Comparison of ENCODE assay signal across 8 cellular contexts in the genomic region with DNA sequence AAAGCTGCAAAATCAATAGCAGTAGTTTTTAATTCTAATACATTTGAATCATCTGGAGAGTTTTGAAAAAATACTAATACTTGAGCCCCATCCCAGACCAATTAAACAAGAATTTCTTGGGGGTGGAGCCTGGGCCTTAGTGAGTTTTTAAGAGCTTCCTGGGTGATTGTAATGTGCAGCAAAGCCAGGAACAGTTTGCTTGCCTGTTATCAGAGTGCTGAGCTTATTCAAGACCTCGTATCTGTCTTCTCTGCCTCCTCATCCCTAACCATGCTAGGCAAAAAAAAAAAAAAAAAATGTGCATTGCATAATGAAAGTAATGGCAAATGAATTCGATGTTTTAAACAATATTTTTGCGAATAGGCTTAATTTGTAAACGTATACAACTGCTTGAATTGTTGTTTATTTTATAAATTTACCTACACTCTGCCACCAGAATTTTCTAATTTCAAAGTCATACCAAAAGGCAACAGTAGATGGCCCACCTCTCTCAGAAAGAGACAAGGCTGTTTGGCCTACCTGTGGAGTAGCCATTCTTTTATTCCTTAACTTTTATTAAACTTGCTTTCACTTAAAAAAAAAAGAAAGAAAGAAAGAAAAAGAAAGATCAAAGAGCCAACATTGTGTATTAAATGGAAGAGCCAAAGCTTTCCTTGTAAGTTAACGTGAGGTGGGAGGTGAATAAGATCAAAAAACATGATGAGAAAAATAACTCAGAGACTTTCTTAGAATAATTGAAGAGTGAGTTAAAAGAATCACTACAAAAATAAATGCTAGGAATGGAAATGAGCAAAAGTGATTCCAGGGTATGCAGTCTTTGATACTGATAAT. TPM values are rescaled to one million over a fixed set of nuclear protein-coding genes. Genes with fewer than 3 reads are reported as not detected.
DNase-seq lines count a peak whose midpoint lies in the region; ATAC-seq and TF ChIP-seq lines count a peak whose summit lies in the region.

No MANE protein-coding gene starts in this region.

- H3K27me3 Mint-ChIP-seq in natural killer cell treated with Interleukin-12 subunit alpha and Interleukin-12 subunit beta and Interleukin-15 and Interleukin-18, amount 100 ng/mL, for 72 hours, result peaks cover 0 to 3% of the 10 kb centered on the region in 2 donors

- BruUV-seq in mammary epithelial cell (replicated peaks; lab: Mats Ljungman, UMichigan), result no TSS peak

- CTCF ChIA-PET in mammary epithelial cell (lab: Charles Lee; ENCODE audit: low non-redundant PET), result interaction anchor here (0.7 kb wide), 1 partner anchor 112 kb away, joined by 3 read pairs; no protein-coding TSS in a partner anchor

- no peaks in the 10 kb centered on the region for H3K36me3 ChIP-seq in mammary epithelial cell (ENCODE audit: insufficient read depth, low read length)

- no peaks in the 10 kb centered on the region for H3K27me3 ChIP-seq in mammary epithelial cell (ENCODE audit: insufficient read depth, low read length)

- H3K36me3 Mint-ChIP-seq in natural killer cell treated with Interleukin-12 subunit alpha and Interleukin-12 subunit beta and Interleukin-15 and Interleukin-18, amount 100 ng/mL, for 72 hours, result no peaks in the 10 kb centered on the region

- H3K9me3 ChIP-seq in mammary epithelial cell (replicated peaks; ENCODE audit: insufficient read depth, low read length), result no peaks in the 10 kb centered on the region

- peaks cover 10% of the 10 kb centered on the region for H3K4me1 ChIP-seq in mammary epithelial cell (ENCODE audit: insufficient read depth, low read length)

- peaks cover 47 to 62% of the 10 kb centered on the region in 2 donors for H3K4me1 Mint-ChIP-seq in natural killer cell treated with Interleukin-12 subunit alpha and Interleukin-12 subunit beta and Interleukin-15 and Interleukin-18, amount 100 ng/mL, for 72 hours (ENCODE audit: low read depth in 2 of 2)

- no peak overlapping the region for H3K27ac ChIP-seq in mammary epithelial cell (ENCODE audit: insufficient read depth, low read depth, low read length)

- H3K4me3 Mint-ChIP-seq in natural killer cell treated with Interleukin-12 subunit alpha and Interleukin-12 subunit beta and Interleukin-15 and Interleukin-18, amount 100 ng/mL, for 72 hours, result peak overlapping the region; percentile 68

- ATAC-seq in GM18867 (IDR thresholded peaks at IDR 0.05; ENCODE audit: unreplicated experiment) (peak; percentile 11), GM18858 (IDR thresholded peaks at IDR 0.05; ENCODE audit: unreplicated experiment) (no peak), GM19463 (IDR thresholded peaks at IDR 0.05; ENCODE audit: unreplicated experiment) (no peak)
- peak; percentile 10 to 64 for ATAC-seq in natural killer cell treated with Interleukin-12 subunit alpha and Interleukin-12 subunit beta and Interleukin-15 and Interleukin-18, amount 100 ng/mL, for 72 hours

- dilution Hi-C loops in mammary epithelial cell (cut with HindIII; ENCODE audit: low sequenced_read_pairs), result no loop called here

- TF ChIP-seq CTCF in mammary epithelial cell (conservative IDR thresholded peaks at IDR 0.05 in 1 of 2, IDR thresholded peaks at IDR 0.05 in 1 of 2; ENCODE audit: extremely low read depth in 1 of 2, insufficient read depth in 1 of 2, low read depth in 1 of 2, low read length in 2 of 2), result peak; percentile 53 to 74

- no peak overlapping the region for H3K4me2 ChIP-seq in mammary epithelial cell (ENCODE audit: insufficient read depth, low read depth, low read length)

- H3K4me3 ChIP-seq in mammary epithelial cell (replicated peaks in 1 of 3; ENCODE audit: insufficient read depth in 1 of 3, low read depth in 2 of 3, low read length in 3 of 3), result no peak overlapping the region

- H3K9ac ChIP-seq in mammary epithelial cell (ENCODE audit: insufficient read depth, low read length), result no peak overlapping the region

- no peaks in the 10 kb centered on the region for H4K20me1 ChIP-seq in mammary epithelial cell (ENCODE audit: insufficient read depth, low read length)

- no peaks in the 10 kb centered on the region for H3K79me2 ChIP-seq in mammary epithelial cell (ENCODE audit: insufficient read depth, low read length)

- peaks cover 6% of the 10 kb centered on the region for H3K9me3 Mint-ChIP-seq in natural killer cell treated with Interleukin-12 subunit alpha and Interleukin-12 subunit beta and Interleukin-15 and Interleukin-18, amount 100 ng/mL, for 72 hours

- in situ Hi-C loops in mammary epithelial cell (cut with MboI; ENCODE audit: low sequenced_read_pairs in 2 of 2), result loop anchor here (10.0 kb wide), 1 partner anchor 280 kb away; no protein-coding TSS in a partner anchor

- no peak overlapping the region for H2AFZ ChIP-seq in mammary epithelial cell (ENCODE audit: low read depth, low read length)

- DNase-seq in CD1c-positive myeloid dendritic cell (ENCODE audit: extremely low spot score) (peak; percentile 42), NCI-H82 (lab: John Stamatoyannopoulos, UW) (peak; percentile 39), mammary epithelial cell (peak; percentile 24), COLO829 (ENCODE audit: low spot score) (no peak)
- no peak for DNase-seq in natural killer cell treated with Interleukin-12 subunit alpha and Interleukin-12 subunit beta and Interleukin-15 and Interleukin-18, amount 100 ng/mL, for 72 hours (ENCODE audit: low spot score)

- WGBS in mammary epithelial cell (ENCODE audit: low coverage, missing lambda C conversion rate), result 37% methylated on average over 5 of the region's 5 CpGs

- peak overlapping the region; percentile 87 to 98 for H3K27ac Mint-ChIP-seq in natural killer cell treated with Interleukin-12 subunit alpha and Interleukin-12 subunit beta and Interleukin-15 and Interleukin-18, amount 100 ng/mL, for 72 hours

- intact Hi-C loops in mammary epithelial cell (cut with micrococcal nuclease), result loop anchor here (1.0 kb wide), 3 partner anchors 112 to 278 kb away; no protein-coding TSS in a partner anchor

RNA-seq across cellular contexts. Expression of a gene that starts 36.2 kb away (rescaled TPM):
- under 1 TPM; 0.17 to 0.40 TPM for total RNA-seq in mammary epithelial cell
- 0.18 TPM for polyA plus RNA-seq in mammary epithelial cell
- polyA minus RNA-seq in mammary epithelial cell, result not detected
- total RNA-seq in natural killer cell treated with Interleukin-12 subunit alpha and Interleukin-12 subunit beta and Interleukin-15 and Interleukin-18, amount 100 ng/mL, for 72 hours, result 100 to 1,000 TPM in 1 of 2 donors, 10 to 100 TPM in 1; 66.1 to 145 TPM

Comparison
In these comparisons a context has a peak if more than half of its experiments do, and no peak if none do; other contexts are left out.
1. DNase-seq: peak in CD1c-positive myeloid dendritic cell (single experiment), NCI-H82 (single experiment) and mammary epithelial cell (single experiment); none in natural killer cell treated with Interleukin-12 subunit alpha and Interleukin-12 subunit beta and Interleukin-15 and Interleukin-18, amount 100 ng/mL, for 72 hours (single experiment) and COLO829 (single experiment).
2. ATAC-seq: peak in GM18867 (single experiment) and natural killer cell treated with Interleukin-12 subunit alpha and Interleukin-12 subunit beta and Interleukin-15 and Interleukin-18, amount 100 ng/mL, for 72 hours (2 of 2); none in GM18858 (single experiment) and GM19463 (single experiment).
3. RNA of a gene that starts 36.2 kb away (total RNA-seq): 66.1 to 145 TPM in natural killer cell treated with Interleukin-12 subunit alpha and Interleukin-12 subunit beta and Interleukin-15 and Interleukin-18, amount 100 ng/mL, for 72 hours; 0.17 to 0.40 TPM in mammary epithelial cell; every median in the first group is over 10 times any median in the second.